ENCODE assay signal across 21 cellular contexts in genomic region chr10:114347791-114348190, GRCh38.
"Had no signal": no experiment of that assay in that cellular context is flagged by ENCODE, and none has a peak within 500 bp of the region (broad histone marks: within the 10 kb centered on the region; RNA-seq: fewer than 3 reads in every experiment).

No MANE protein-coding gene starts in this region.

- H3K4me1 Mint-ChIP-seq: activated CD4-positive, alpha-beta T cell treated with anti-CD3 and anti-CD28 coated beads, Interleukin-2, amount 10 ng/mL, durations not matched to agents 24 days and 14 days; central memory CD8-positive, alpha-beta T cell; stimulated activated memory B cell treated with anti-CD40 and anti-IgM and Interleukin-4, amounts not matched to agents 10 μg/mL and 1 μg/mL and 100 μg/mL, for 72 hours had no signal

- H3K4me1 ChIP-seq: colonic mucosa, psoas muscle had no signal

- H3K27me3 Mint-ChIP-seq: activated CD4-positive, alpha-beta T cell treated with anti-CD3 and anti-CD28 coated beads, Interleukin-2, amount 10 ng/mL, durations not matched to agents 24 days and 14 days; activated CD8-positive, alpha-beta T cell treated with anti-CD3 and anti-CD28 coated beads for 36 hours had no signal

- H3K9me3 Mint-ChIP-seq: activated CD4-positive, alpha-beta T cell treated with anti-CD3 and anti-CD28 coated beads, Interleukin-2, amount 10 ng/mL, durations not matched to agents 24 days and 14 days; activated CD8-positive, alpha-beta T cell treated with anti-CD3 and anti-CD28 coated beads for 36 hours; activated naive CD4-positive, alpha-beta T cell treated with anti-CD3 and anti-CD28 coated beads for 36 hours; activated T-cell treated with anti-CD3 and anti-CD28 coated beads, Interleukin-2, amount 50 U/mL, for 24 hours; activated T-helper 2 cell treated with anti-CD3 and anti-CD28 coated beads, Interferon-gamma antibody, Interleukin-2, Interleukin-4, amounts not matched to agents 10 μg/mL and 5 μg/mL and 100 μg/mL, durations not matched to agents 14 hours and 24 hours and 36 hours; central memory CD8-positive, alpha-beta T cell; natural killer cell treated with Interleukin-12 subunit alpha and Interleukin-12 subunit beta and Interleukin-15 and Interleukin-18, amount 100 ng/mL, for 72 hours; stimulated activated memory B cell treated with anti-CD40 and anti-IgM and Interleukin-4, amounts not matched to agents 10 μg/mL and 1 μg/mL and 100 μg/mL, for 72 hours had no signal

- H3K27ac ChIP-seq: brain microvascular endothelial cell, colonic mucosa, psoas muscle, thoracic aorta had no signal

- H3K36me3 Mint-ChIP-seq: natural killer cell treated with Interleukin-12 subunit alpha and Interleukin-12 subunit beta and Interleukin-15 and Interleukin-18, amount 100 ng/mL, for 72 hours; stimulated activated memory B cell treated with anti-CD40 and anti-IgM and Interleukin-4, amounts not matched to agents 10 μg/mL and 1 μg/mL and 100 μg/mL, for 72 hours had no signal

- ATAC-seq: psoas muscle; right cardiac atrium; stimulated activated memory B cell treated with anti-CD40 and anti-IgM and Interleukin-4, amounts not matched to agents 10 μg/mL and 1 μg/mL and 100 μg/mL, for 72 hours had no signal

- H3K9me3 ChIP-seq: colonic mucosa, psoas muscle, thoracic aorta had no signal

- H3K4me3 Mint-ChIP-seq: activated CD4-positive, alpha-beta T cell treated with anti-CD3 and anti-CD28 coated beads, Interleukin-2, amount 10 ng/mL, durations not matched to agents 24 days and 14 days; activated CD8-positive, alpha-beta T cell treated with anti-CD3 and anti-CD28 coated beads for 36 hours; activated naive CD4-positive, alpha-beta T cell treated with anti-CD3 and anti-CD28 coated beads for 36 hours; activated T-cell treated with anti-CD3 and anti-CD28 coated beads, Interleukin-2, amount 50 U/mL, for 24 hours; central memory CD8-positive, alpha-beta T cell; natural killer cell treated with Interleukin-12 subunit alpha and Interleukin-12 subunit beta and Interleukin-15 and Interleukin-18, amount 100 ng/mL, for 72 hours; stimulated activated memory B cell treated with anti-CD40 and anti-IgM and Interleukin-4, amounts not matched to agents 10 μg/mL and 1 μg/mL and 100 μg/mL, for 72 hours had no signal

- H3K36me3 ChIP-seq: brain microvascular endothelial cell, colonic mucosa, thoracic aorta had no signal

- H3K4me3 ChIP-seq: colonic mucosa, lung, psoas muscle, skin epidermis, thoracic aorta had no signal

- H3K27ac Mint-ChIP-seq: activated CD4-positive, alpha-beta T cell treated with anti-CD3 and anti-CD28 coated beads, Interleukin-2, amount 10 ng/mL, durations not matched to agents 24 days and 14 days; activated naive CD4-positive, alpha-beta T cell treated with anti-CD3 and anti-CD28 coated beads for 36 hours; activated T-cell treated with anti-CD3 and anti-CD28 coated beads, Interleukin-2, amount 50 U/mL, for 24 hours; stimulated activated memory B cell treated with anti-CD40 and anti-IgM and Interleukin-4, amounts not matched to agents 10 μg/mL and 1 μg/mL and 100 μg/mL, for 72 hours had no signal

- DNase-seq: activated CD4-positive, alpha-beta T cell treated with anti-CD3 and anti-CD28 coated beads, Interleukin-2, amount 10 ng/mL, durations not matched to agents 24 days and 14 days; activated naive CD4-positive, alpha-beta T cell treated with anti-CD3 and anti-CD28 coated beads for 36 hours; activated T-cell treated with anti-CD3 and anti-CD28 coated beads, Interleukin-2, amount 50 U/mL, for 24 hours; aorta; brain microvascular endothelial cell; colonic mucosa; erythroblast; foreskin melanocyte; hypothalamus; islet precursor cell; psoas muscle; right cardiac atrium; stimulated activated CD4-positive, alpha-beta T cell treated with anti-CD3 and anti-CD28 coated beads, Interleukin-4, amount 100 ng/mL, for 4 hours had no signal

- H3K27me3 ChIP-seq: brain microvascular endothelial cell, colonic mucosa had no signal
